Comparison of ENCODE assay signal across 11 cellular contexts in genomic region chr3:30687930-30688570, GRCh38.
A peak's percentile ranks its signal among the peaks of the same experiment; 100 is the strongest.
DNase-seq lines count a peak whose midpoint lies in the region; ATAC-seq, FAIRE-seq and TF ChIP-seq lines count a peak whose summit lies in the region.
"Had no signal": no experiment of that assay in that cellular context is flagged by ENCODE, and none has a peak within 500 bp of the region (broad histone marks: within the 10 kb centered on the region; RNA-seq: fewer than 3 reads in every experiment).

No MANE protein-coding gene starts in this region.

- peaks cover 52% of the 10 kb centered on the region for H3K79me2 ChIP-seq in astrocyte (ENCODE audit: insufficient read depth, low read length)

- no peak overlapping the region for H2AFZ ChIP-seq in astrocyte (ENCODE audit: low read depth, low read length)
- H2AFZ ChIP-seq: neural progenitor cell had no signal

- peaks cover 66% of the 10 kb centered on the region for H3K36me3 ChIP-seq in right atrium auricular region
- H3K36me3 ChIP-seq in astrocyte (ENCODE audit: insufficient read depth, low read length), result peaks cover 47% of the 10 kb centered on the region
- no peaks in the 10 kb centered on the region for H3K36me3 ChIP-seq in uterus
- H3K36me3 ChIP-seq: neural progenitor cell had no signal

- no peak overlapping the region for H3K4me3 Mint-ChIP-seq in astrocyte (ENCODE audit: unreplicated experiment)
- H3K4me3 Mint-ChIP-seq in natural killer cell, result no peak overlapping the region
- H3K4me3 Mint-ChIP-seq: neural progenitor cell had no signal

- no peak for DNase-seq in right atrium auricular region (ENCODE audit: low spot score)
- no peak for DNase-seq in Right ventricle myocardium superior
- no peak for DNase-seq in astrocyte (ENCODE audit: low read depth)
- no peak for DNase-seq in natural killer cell
- no peak for DNase-seq in uterus
- no peak for DNase-seq in SHP77 treated with DMSO at 0.1 percent for 48 hours (lab: John Stamatoyannopoulos, UW)
- no peak for DNase-seq in posterior vena cava (ENCODE audit: low spot score)

- intact Hi-C loops in Right ventricle myocardium superior (cut with DNase I), result loop anchor here (10.0 kb wide), 1 partner anchor 83 kb away; the partner anchor contains the start of gene TGFBR2
- intact Hi-C loops in natural killer cell (cut with micrococcal nuclease), result no loop called here
- intact Hi-C loops in uterus (cut with DNase I; ENCODE audit: low total_unique reads), result no loop called here
- intact Hi-C loops in posterior vena cava (cut with DNase I), result loop anchor here in 1 of 2 donors (10.0 kb wide), 1 partner anchor 173 kb away; no protein-coding TSS in a partner anchor

- peaks cover 0 to 93% of the 10 kb centered on the region in 2 donors for H3K4me1 ChIP-seq in right atrium auricular region
- peaks cover 23% of the 10 kb centered on the region for H3K4me1 ChIP-seq in astrocyte (ENCODE audit: insufficient read depth, low read length)
- H3K4me1 ChIP-seq in uterus, result peaks cover 30 to 33% of the 10 kb centered on the region in 2 donors

- TF ChIP-seq POLR2A in uterus (IDR thresholded peaks at IDR 0.05), result no peak

- no peaks in the 10 kb centered on the region for H4K20me1 ChIP-seq in astrocyte (ENCODE audit: insufficient read depth, low read length)

- no peak for TF ChIP-seq CTCF in right atrium auricular region (IDR thresholded peaks at IDR 0.05)
- no peak for TF ChIP-seq CTCF in astrocyte (IDR thresholded peaks at IDR 0.05; ENCODE audit: insufficient read depth, low read depth, low read length)
- TF ChIP-seq CTCF in natural killer cell (IDR thresholded peaks at IDR 0.05), result no peak
- no peak for TF ChIP-seq CTCF in uterus (IDR thresholded peaks at IDR 0.05)

- H3K27me3 Mint-ChIP-seq in astrocyte (ENCODE audit: low read depth, unreplicated experiment) (no peaks in the 10 kb centered on the region), natural killer cell (ENCODE audit: low read depth in 2 of 2) (no peaks in the 10 kb centered on the region)

- H3K27ac ChIP-seq in right atrium auricular region, result peak overlapping the region; percentile 69 to 81
- peak overlapping the region; percentile 66 for H3K27ac ChIP-seq in astrocyte (ENCODE audit: low read depth, low read length)
- peak overlapping the region; percentile 75 to 86 for H3K27ac ChIP-seq in uterus
- H3K27ac ChIP-seq: neural progenitor cell had no signal

- no peaks in the 10 kb centered on the region for H3K9me3 Mint-ChIP-seq in astrocyte (ENCODE audit: unreplicated experiment)
- H3K9me3 Mint-ChIP-seq in natural killer cell, result no peaks in the 10 kb centered on the region
- H3K9me3 Mint-ChIP-seq: activated T-helper 2 cell treated with anti-CD3 and anti-CD28 coated beads, Interferon-gamma antibody, Interleukin-2, Interleukin-4, amounts not matched to agents 10 μg/mL and 5 μg/mL and 100 μg/mL, durations not matched to agents 14 hours and 24 hours and 36 hours; neural progenitor cell had no signal

- H3K4me1 Mint-ChIP-seq in astrocyte (ENCODE audit: low read depth, unreplicated experiment) (peaks cover 35% of the 10 kb centered on the region), natural killer cell (peaks cover 66 to 85% of the 10 kb centered on the region in 2 donors)

- H3K4me2 ChIP-seq in astrocyte (ENCODE audit: low read length), result peak overlapping the region; percentile 66
- H3K4me2 ChIP-seq: neural progenitor cell had no signal

- FAIRE-seq in astrocyte (lab: Jason Lieb, UNC), result no peak
- FAIRE-seq: urothelium cell line had no signal

- H3K4me3 ChIP-seq in right atrium auricular region (no peak overlapping the region), astrocyte (ENCODE audit: insufficient read depth, low read depth, low read length) (no peak overlapping the region), uterus (no peak overlapping the region)
- H3K4me3 ChIP-seq: neural progenitor cell had no signal

- no peak overlapping the region for H3K9ac ChIP-seq in astrocyte (ENCODE audit: low read length)
- H3K9ac ChIP-seq: neural progenitor cell had no signal

- H3K27ac Mint-ChIP-seq in astrocyte (ENCODE audit: unreplicated experiment), result no peak overlapping the region
- peak overlapping the region; percentile 79 to 84 for H3K27ac Mint-ChIP-seq in natural killer cell
- H3K27ac Mint-ChIP-seq: activated T-helper 2 cell treated with anti-CD3 and anti-CD28 coated beads, Interferon-gamma antibody, Interleukin-2, Interleukin-4, amounts not matched to agents 10 μg/mL and 5 μg/mL and 100 μg/mL, durations not matched to agents 14 hours and 24 hours and 36 hours; neural progenitor cell had no signal

- ATAC-seq in Right ventricle myocardium superior (ENCODE audit: poor library complexity) (no peak), natural killer cell (no peak), GM18870 (IDR thresholded peaks at IDR 0.05; ENCODE audit: unreplicated experiment) (no peak)

- H3K27me3 ChIP-seq in right atrium auricular region (no peaks in the 10 kb centered on the region), astrocyte (ENCODE audit: insufficient read depth, low read length) (no peaks in the 10 kb centered on the region), uterus (no peaks in the 10 kb centered on the region)
- H3K27me3 ChIP-seq: neural progenitor cell had no signal

- H3K36me3 Mint-ChIP-seq in astrocyte (ENCODE audit: low read depth, unreplicated experiment), result peaks cover 16% of the 10 kb centered on the region
- peaks cover 11% of the 10 kb centered on the region for H3K36me3 Mint-ChIP-seq in natural killer cell

- H3K9me3 ChIP-seq in right atrium auricular region (no peaks in the 10 kb centered on the region), astrocyte (ENCODE audit: insufficient read depth, low read depth, low read length) (no peaks in the 10 kb centered on the region), uterus (no peaks in the 10 kb centered on the region)
